Comparison of ENCODE assay signal across 2 cellular contexts in the genomic region with DNA sequence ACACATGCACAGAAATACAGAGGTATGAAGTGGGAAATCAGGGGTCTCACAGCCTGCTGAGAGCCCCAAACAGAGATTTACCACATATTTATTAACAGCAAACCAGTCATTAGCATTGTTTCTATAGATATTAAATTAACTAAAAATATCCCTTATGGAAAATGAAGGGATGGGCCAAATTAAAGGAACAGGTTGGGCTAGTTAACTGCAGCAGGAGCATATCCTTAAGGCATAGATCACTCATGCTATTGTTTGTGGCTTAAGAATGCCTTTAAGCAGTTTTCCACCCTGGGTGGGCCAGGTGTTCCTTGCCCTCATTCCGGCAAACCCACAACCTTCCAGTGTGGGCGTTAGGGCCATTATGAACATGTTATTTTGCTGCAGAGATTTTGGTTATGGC. TPM values are rescaled to one million over a fixed set of nuclear protein-coding genes. Genes with fewer than 3 reads are reported as not detected.
DNase-seq lines count a peak whose midpoint lies in the region; ATAC-seq, FAIRE-seq and TF ChIP-seq lines count a peak whose summit lies in the region.
"Not testable (repeated sequence)": the region's sequence is repeated elsewhere in the genome, so short reads cannot be mapped to it uniquely, and the experiment has no call there.

No MANE protein-coding gene starts in this region.

- not testable (repeated sequence) for ATAC-seq in HepG2

- H3K4me3 ChIP-seq in PC-9; HepG2 (replicated peaks in 1 of 3; ENCODE audit: insufficient read depth in 1 of 3, low read depth in 2 of 3, low read length in 3 of 3): not testable (repeated sequence)

- H3F3A ChIP-seq in PC-9 (ENCODE audit: insufficient read depth, low read depth), result not testable (repeated sequence)

- H3K9ac ChIP-seq in HepG2 (ENCODE audit: insufficient read depth, low read depth, low read length), result not testable (repeated sequence)

- in situ Hi-C loops in HepG2 (cut with HindIII; ENCODE audit: extremely low pct_ligation_motif_present, low pct_unique_long_range_greater_than_20kb), result not testable (repeated sequence)

- 0 out of 2 replicates have a peak overlapping the region, but pooled peaks have one; percentile 37 for H2AFZ ChIP-seq in PC-9
- H2AFZ ChIP-seq in HepG2 (ENCODE audit: low read length), result not testable (repeated sequence)

- FAIRE-seq in HepG2 (lab: Jason Lieb, UNC), result not testable (repeated sequence)

- not testable (repeated sequence) for H3K9me2 ChIP-seq in PC-9 (ENCODE audit: insufficient read depth)

- not testable (repeated sequence) for TF ChIP-seq RAD21 in HepG2 (CRISPR knock-in tag; IDR thresholded peaks at IDR 0.05)

- not testable (repeated sequence) for DNase-seq in PC-9; HepG2 (ENCODE audit: low spot score)

- TF ChIP-seq EP300 in HepG2 (IDR thresholded peaks at IDR 0.05; ENCODE audit: low read depth in 2 of 2, low read length in 2 of 2); HepG2 (CRISPR knock-in tag; IDR thresholded peaks at IDR 0.05; ENCODE audit: borderline replicate concordance): not testable (repeated sequence)

- CTCF ChIA-PET in PC-9 (lab: Charles Lee); HepG2 (lab: Yijun Ruan, JAX; ENCODE audit: low intra/inter-chr PET ratio, low total read pairs): not testable (repeated sequence)

- not testable (repeated sequence) for TF ChIP-seq POLR2A in HepG2 (IDR thresholded peaks at IDR 0.05; ENCODE audit: insufficient read depth in 1 of 2, low read depth in 2 of 2, low read length in 2 of 2)

- POLR2A ChIA-PET in PC-9 (lab: Charles Lee; ENCODE audit: unreplicated experiment), result not testable (repeated sequence)
- POLR2A ChIA-PET in HepG2 (lab: Yijun Ruan, JAX), result interaction anchor here (2.2 kb wide), 1 partner anchor 16 kb away, joined by 11 read pairs; a partner anchor contains a TSS

- intact Hi-C loops in PC-9 (cut with micrococcal nuclease; ENCODE audit: unreplicated experiment); HepG2 (cut with micrococcal nuclease; ENCODE audit: unreplicated experiment): not testable (repeated sequence)

- not testable (repeated sequence) for TF ChIP-seq CTCF in PC-9 (conservative IDR thresholded peaks at IDR 0.05); HepG2 (CRISPR knock-in tag; IDR thresholded peaks at IDR 0.05)

- H4K20me1 ChIP-seq in PC-9 (ENCODE audit: insufficient read depth); HepG2 (ENCODE audit: insufficient read depth, low read length): not testable (repeated sequence)

- H3K4me1 ChIP-seq in PC-9 (replicated peaks; ENCODE audit: insufficient read depth); HepG2 (ENCODE audit: insufficient read depth, low read length): not testable (repeated sequence)

- H3K9me3 ChIP-seq in PC-9 (ENCODE audit: insufficient read depth, low read depth) (peaks cover 39% of the 10 kb centered on the region), HepG2 (ENCODE audit: low read length) (peaks cover 11% of the 10 kb centered on the region; the same call in 1 of the 2 replicates)

- 17% methylated on average over 2 of the region's 2 CpGs for WGBS in HepG2 (ENCODE audit: low lambda C conversion rate)

- not testable (repeated sequence) for H3K4me2 ChIP-seq in PC-9
- H3K4me2 ChIP-seq in HepG2 (ENCODE audit: low read depth, low read length), result 0 out of 2 replicates have a peak overlapping the region, but pooled peaks have one; percentile 23

- not testable (repeated sequence) for H3K27ac ChIP-seq in PC-9; HepG2 (ENCODE audit: extremely low read length, insufficient read depth, low read length)

- not testable (repeated sequence) for H3K79me2 ChIP-seq in PC-9 (ENCODE audit: low read depth); HepG2 (ENCODE audit: insufficient read depth, low read length)

- BruUV-seq in PC-9 (replicated peaks; lab: Mats Ljungman, UMichigan); HepG2 (replicated peaks; lab: Mats Ljungman, UMichigan): not testable (repeated sequence)

- not testable (repeated sequence) for H3K27me3 ChIP-seq in PC-9 (ENCODE audit: insufficient read depth, low read depth); HepG2 (ENCODE audit: control insufficient read depth in 1 of 2, insufficient read depth in 2 of 2, low read length in 2 of 2)

- H3K36me3 ChIP-seq in PC-9 (ENCODE audit: low read depth); HepG2 (replicated peaks in 1 of 2; ENCODE audit: control insufficient read depth in 1 of 2, insufficient read depth in 2 of 2, low read length in 2 of 2): not testable (repeated sequence)

RNA-seq across cellular contexts. Expression of a gene that starts 14.0 kb away (rescaled TPM):
- total RNA-seq in PC-9 (2021) (11.9 and 14.0 TPM in 2 replicates), HepG2 (2016; rRNA removed; fragmentation: Illumina TruSeq; extraction: Trizol) (4.4 and 5.3 TPM in 2 replicates)
- total RNA-seq in HepG2 (2016; cell fraction: cytosol; rRNA removed; fragmentation: Illumina TruSeq; extraction: Trizol; ENCODE audit: low read depth), result 1.0 and 1.4 TPM in 2 replicates
- total RNA-seq in HepG2 (2016; cell fraction: insoluble cytoplasmic fraction; rRNA removed; fragmentation: Illumina TruSeq; extraction: Trizol), result 6.1 and 6.5 TPM in 2 replicates
- 1.2 and 2.2 TPM in 2 replicates for total RNA-seq in HepG2 (2016; cell fraction: membrane; rRNA removed; fragmentation: Illumina TruSeq; extraction: Trizol)
- 9.1 and 9.4 TPM in 2 replicates for total RNA-seq in HepG2 (2016; cell fraction: nucleus; rRNA removed; fragmentation: Illumina TruSeq; extraction: Trizol)
- 2.7 and 3.4 TPM in 2 replicates for polyA plus RNA-seq in HepG2 (2011; rRNA removed)
- polyA plus RNA-seq in HepG2 (2011; cell fraction: cytosol; rRNA removed), result 1.6 and 1.8 TPM in 2 replicates
- 4.3 and 4.4 TPM in 2 replicates for polyA plus RNA-seq in HepG2 (2011; cell fraction: nucleus; rRNA removed)
- 1.5 and 2.2 TPM in 2 replicates for polyA plus RNA-seq in HepG2 (2012)
- 0.43 and 0.91 TPM in 2 replicates for polyA plus RNA-seq in HepG2 (2016; cell fraction: cytosol; fragmentation: Illumina TruSeq; extraction: Trizol; ENCODE audit: low read depth)
- 5.8 and 6.2 TPM in 2 replicates for polyA plus RNA-seq in HepG2 (2016; cell fraction: insoluble cytoplasmic fraction; fragmentation: Illumina TruSeq; extraction: Trizol; ENCODE audit: low read depth)
- polyA plus RNA-seq in HepG2 (2016; cell fraction: membrane; fragmentation: Illumina TruSeq; extraction: Trizol; ENCODE audit: low read depth), result 1.5 and 1.7 TPM in 2 replicates
- polyA plus RNA-seq in HepG2 (2016; cell fraction: nucleus; fragmentation: Illumina TruSeq; extraction: Trizol; ENCODE audit: insufficient read depth, low read depth), result 11.7 and 13.6 TPM in 2 replicates
- 1.1 and 1.9 TPM in 2 replicates for polyA minus RNA-seq in HepG2 (2011; rRNA and poly(A)+ RNA removed; ENCODE audit: low replicate concordance)
- 0.70 and 1.1 TPM in 2 replicates for polyA minus RNA-seq in HepG2 (2011; cell fraction: cytosol; rRNA and poly(A)+ RNA removed)
- 5.5 and 6.3 TPM in 2 replicates for polyA minus RNA-seq in HepG2 (2011; cell fraction: nucleus; rRNA and poly(A)+ RNA removed)

RNA-seq across cellular contexts. Expression of a gene that starts 15.6 kb away (rescaled TPM):
- total RNA-seq in PC-9 (2021) (2.5 and 4.2 TPM in 2 replicates), HepG2 (2016; rRNA removed; fragmentation: Illumina TruSeq; extraction: Trizol) (5.2 and 6.9 TPM in 2 replicates)
- total RNA-seq in HepG2 (2016; cell fraction: cytosol; rRNA removed; fragmentation: Illumina TruSeq; extraction: Trizol; ENCODE audit: low read depth), result 1.2 and 1.3 TPM in 2 replicates
- 5.0 and 7.1 TPM in 2 replicates for total RNA-seq in HepG2 (2016; cell fraction: insoluble cytoplasmic fraction; rRNA removed; fragmentation: Illumina TruSeq; extraction: Trizol)
- total RNA-seq in HepG2 (2016; cell fraction: membrane; rRNA removed; fragmentation: Illumina TruSeq; extraction: Trizol), result 1.8 and 3.4 TPM in 2 replicates
- 12.9 and 14.9 TPM in 2 replicates for total RNA-seq in HepG2 (2016; cell fraction: nucleus; rRNA removed; fragmentation: Illumina TruSeq; extraction: Trizol)
- 1.8 and 2.7 TPM in 2 replicates for polyA plus RNA-seq in HepG2 (2011; rRNA removed)
- polyA plus RNA-seq in HepG2 (2011; cell fraction: cytosol; rRNA removed), result 0.36 and 1.00 TPM in 2 replicates
- 2.6 and 3.6 TPM in 2 replicates for polyA plus RNA-seq in HepG2 (2011; cell fraction: nucleus; rRNA removed)
- polyA plus RNA-seq in HepG2 (2012), result 3.2 TPM in 2 replicates
- polyA plus RNA-seq in HepG2 (2016; cell fraction: cytosol; fragmentation: Illumina TruSeq; extraction: Trizol; ENCODE audit: low read depth), result 0.23 and 0.34 TPM in 2 replicates
- 5.0 and 5.7 TPM in 2 replicates for polyA plus RNA-seq in HepG2 (2016; cell fraction: insoluble cytoplasmic fraction; fragmentation: Illumina TruSeq; extraction: Trizol; ENCODE audit: low read depth)
- polyA plus RNA-seq in HepG2 (2016; cell fraction: membrane; fragmentation: Illumina TruSeq; extraction: Trizol; ENCODE audit: low read depth), result 0.62 and 0.77 TPM in 2 replicates
- 12.2 and 16.1 TPM in 2 replicates for polyA plus RNA-seq in HepG2 (2016; cell fraction: nucleus; fragmentation: Illumina TruSeq; extraction: Trizol; ENCODE audit: insufficient read depth, low read depth)
- 2.1 and 4.1 TPM in 2 replicates for polyA minus RNA-seq in HepG2 (2011; rRNA and poly(A)+ RNA removed; ENCODE audit: low replicate concordance)
- 2.3 and 3.5 TPM in 2 replicates for polyA minus RNA-seq in HepG2 (2011; cell fraction: cytosol; rRNA and poly(A)+ RNA removed)
- 13.9 and 22.6 TPM in 2 replicates for polyA minus RNA-seq in HepG2 (2011; cell fraction: nucleus; rRNA and poly(A)+ RNA removed)

RNA-seq across cellular contexts. Expression of a gene that starts 52.1 kb away (rescaled TPM):
- total RNA-seq in PC-9 (2021) (14.5 and 16.6 TPM in 2 replicates), HepG2 (2016; rRNA removed; fragmentation: Illumina TruSeq; extraction: Trizol) (4.1 and 9.0 TPM in 2 replicates)
- total RNA-seq in HepG2 (2016; cell fraction: cytosol; rRNA removed; fragmentation: Illumina TruSeq; extraction: Trizol; ENCODE audit: low read depth), result 0.91 and 1.6 TPM in 2 replicates
- 4.4 and 8.7 TPM in 2 replicates for total RNA-seq in HepG2 (2016; cell fraction: insoluble cytoplasmic fraction; rRNA removed; fragmentation: Illumina TruSeq; extraction: Trizol)
- 1.3 and 1.7 TPM in 2 replicates for total RNA-seq in HepG2 (2016; cell fraction: membrane; rRNA removed; fragmentation: Illumina TruSeq; extraction: Trizol)
- total RNA-seq in HepG2 (2016; cell fraction: nucleus; rRNA removed; fragmentation: Illumina TruSeq; extraction: Trizol), result 34.3 and 38.7 TPM in 2 replicates
- 6.0 and 6.8 TPM in 2 replicates for polyA plus RNA-seq in HepG2 (2011; rRNA removed)
- 1.9 and 2.3 TPM in 2 replicates for polyA plus RNA-seq in HepG2 (2011; cell fraction: cytosol; rRNA removed)
- 14.3 and 20.8 TPM in 2 replicates for polyA plus RNA-seq in HepG2 (2011; cell fraction: nucleus; rRNA removed)
- polyA plus RNA-seq in HepG2 (2012), result 3.3 and 4.7 TPM in 2 replicates
- 0.14 and 0.25 TPM in 2 replicates for polyA plus RNA-seq in HepG2 (2016; cell fraction: cytosol; fragmentation: Illumina TruSeq; extraction: Trizol; ENCODE audit: low read depth)
- polyA plus RNA-seq in HepG2 (2016; cell fraction: insoluble cytoplasmic fraction; fragmentation: Illumina TruSeq; extraction: Trizol; ENCODE audit: low read depth), result 2.8 and 3.1 TPM in 2 replicates
- polyA plus RNA-seq in HepG2 (2016; cell fraction: membrane; fragmentation: Illumina TruSeq; extraction: Trizol; ENCODE audit: low read depth), result 0.50 and 0.56 TPM in 2 replicates
- polyA plus RNA-seq in HepG2 (2016; cell fraction: nucleus; fragmentation: Illumina TruSeq; extraction: Trizol; ENCODE audit: insufficient read depth, low read depth), result 20.7 and 23.4 TPM in 2 replicates
- 19.5 TPM in 1 of 2 replicates, not detected in the other for polyA minus RNA-seq in HepG2 (2011; rRNA and poly(A)+ RNA removed; ENCODE audit: low replicate concordance)
- 3.1 and 3.6 TPM in 2 replicates for polyA minus RNA-seq in HepG2 (2011; cell fraction: cytosol; rRNA and poly(A)+ RNA removed)
- 126 and 140 TPM in 2 replicates for polyA minus RNA-seq in HepG2 (2011; cell fraction: nucleus; rRNA and poly(A)+ RNA removed)
